Comparison of ENCODE assay signal across 8 cellular contexts in genomic region chr21:41425954-41426655, GRCh38. TPM values are rescaled to one million over a fixed set of nuclear protein-coding genes. Genes with fewer than 3 reads are reported as not detected.
DNase-seq lines count a peak whose midpoint lies in the region; ATAC-seq and TF ChIP-seq lines count a peak whose summit lies in the region.

Gene MX1, plus strand, starts transcription at chr21:41426239. Its CDS starts 5,832 bp downstream, at chr21:41432071.

- ATAC-seq in GM19023 (IDR thresholded peaks at IDR 0.05; ENCODE audit: unreplicated experiment) (peak; percentile 87), HG03354 (IDR thresholded peaks at IDR 0.05; ENCODE audit: poor library complexity, severe bottlenecking, unreplicated experiment) (peak; percentile 89)

- H3K4me1 Mint-ChIP-seq in brain (peaks cover 4% of the 10 kb centered on the region), immature natural killer cell (peaks cover 16 to 29% of the 10 kb centered on the region in 2 donors)

- no peaks in the 10 kb centered on the region for H3K27me3 ChIP-seq in ACC112 (ENCODE audit: insufficient read depth, low read length)

- no peaks in the 10 kb centered on the region for H3K36me3 Mint-ChIP-seq in brain
- H3K36me3 Mint-ChIP-seq in immature natural killer cell: peaks cover 4 to 11% (median 11%) of the 10 kb centered on the region in 3 donors

- peak within 1 kb of the TSS; percentile 80 to 88 (median 85) for H3K4me3 Mint-ChIP-seq in brain
- peak within 1 kb of the TSS; percentile 94 to 97 (median 96) for H3K4me3 Mint-ChIP-seq in immature natural killer cell

- H3K27me3 Mint-ChIP-seq in brain (peaks cover 64% of the 10 kb centered on the region), immature natural killer cell (ENCODE audit: low read depth in 3 of 3) (peaks cover 0 to 4% (median 2%) of the 10 kb centered on the region in 3 donors)

- H3K4me3 ChIP-seq in ACC112 (ENCODE audit: low read depth, low read length): peak within 1 kb of the TSS; percentile 81

- peaks cover 41% of the 10 kb centered on the region for H3K4me1 ChIP-seq in ACC112 (ENCODE audit: control insufficient read depth, insufficient read depth, low read length, unreplicated experiment)

- H3K79me2 ChIP-seq in ACC112 (ENCODE audit: control insufficient read depth, insufficient read depth, low read length, unreplicated experiment): peaks cover 60% of the 10 kb centered on the region

- H3K27ac Mint-ChIP-seq in brain: peak within 1 kb of the TSS in 1 of 5 experiments; percentile 82
- H3K27ac Mint-ChIP-seq in immature natural killer cell: peak within 1 kb of the TSS; percentile 74 to 92 (median 87)

- H2AFZ ChIP-seq in ACC112 (ENCODE audit: low read length, unreplicated experiment): peak within 1 kb of the TSS; percentile 89

- H3K9me3 Mint-ChIP-seq in brain (peaks cover 0 to 5% (median 0%) of the 10 kb centered on the region in 5 experiments), immature natural killer cell (no peaks in the 10 kb centered on the region)

- peak; percentile 79 for DNase-seq in T-helper 9 cell
- peak; percentile 77 to 82 (median 80) for DNase-seq in immature natural killer cell
- peak; percentile 18 for DNase-seq in smooth muscle cell of the brain vasculature (ENCODE audit: low read depth, low spot score)
- no peak for DNase-seq in NCI-H187 (lab: John Stamatoyannopoulos, UW)

- TF ChIP-seq CTCF in brain (conservative IDR thresholded peaks at IDR 0.05): no peak

- peaks cover 38% of the 10 kb centered on the region for H3K36me3 ChIP-seq in ACC112 (ENCODE audit: insufficient read depth, low read length)

- H3K27ac ChIP-seq in ACC112 (ENCODE audit: low read depth, low read length): peak within 1 kb of the TSS; percentile 82

RNA-seq across cellular contexts. Expression of gene MX1, which starts in this region (rescaled TPM):
- 24.5 TPM for polyA plus RNA-seq in brain (ENCODE audit: insufficient read depth, low read depth, low replicate concordance)
- polyA plus RNA-seq in immature natural killer cell: 10 to 100 TPM; 27.5 to 58.1 (median 32.1) TPM

Comparison
In these comparisons a context has a peak if more than half of its experiments do, and no peak if none do; other contexts are left out.
1. DNase-seq: peak in T-helper 9 cell (single experiment), immature natural killer cell (3 of 3) and smooth muscle cell of the brain vasculature (single experiment); none in NCI-H187 (0 of 2).